Comparison of ENCODE assay signal across 18 cellular contexts in genomic region chr2:47636596-47636995, GRCh38.
DNase-seq lines count a peak whose midpoint lies in the region; ATAC-seq and TF ChIP-seq lines count a peak whose summit lies in the region.
"Had no signal": no experiment of that assay in that cellular context is flagged by ENCODE, and none has a peak within 500 bp of the region (broad histone marks: within the 10 kb centered on the region; RNA-seq: fewer than 3 reads in every experiment).

No MANE protein-coding gene starts in this region.

- H3K9me2 ChIP-seq in GM23248 (ENCODE audit: insufficient read depth): no peaks in the 10 kb centered on the region

- TF ChIP-seq POLR2A in gastroesophageal sphincter (IDR thresholded peaks at IDR 0.05) (no peak), breast epithelium (IDR thresholded peaks at IDR 0.05) (no peak)

- no peaks in the 10 kb centered on the region for H4K20me1 ChIP-seq in GM23248 (ENCODE audit: insufficient read depth)
- no peaks in the 10 kb centered on the region for H4K20me1 ChIP-seq in osteoblast (ENCODE audit: insufficient read depth, low read length)

- ATAC-seq in gastroesophageal sphincter (no peak), GM21526 (IDR thresholded peaks at IDR 0.05; ENCODE audit: low FRiP score, unreplicated experiment) (no peak), GM21367 (IDR thresholded peaks at IDR 0.05; ENCODE audit: unreplicated experiment) (no peak)
- ATAC-seq: HepG2, Right ventricle myocardium inferior had no signal

- TF ChIP-seq EP300 in gastroesophageal sphincter (IDR thresholded peaks at IDR 0.05): no peak

- WGBS in GM23248 (ENCODE audit: low coverage in 1 of 2, low lambda C conversion rate in 2 of 2, missing lambda C conversion rate in 2 of 2), 2 experiments: 14 to 22% methylated on average over 7 of the region's 7 CpGs
- 23 to 33% methylated on average over 7 of the region's 7 CpGs for WGBS in gastroesophageal sphincter (ENCODE audit: low coverage in 1 of 2), 2 donors

- no peak overlapping the region for H3K27ac ChIP-seq in GM23248
- peak overlapping the region in 3 of 4 donors; percentile 45 to 74 (median 60) for H3K27ac ChIP-seq in gastroesophageal sphincter
- no peak overlapping the region for H3K27ac ChIP-seq in osteoblast (ENCODE audit: low read depth, low read length)
- no peak overlapping the region for H3K27ac ChIP-seq in breast epithelium

- H3K27me3 ChIP-seq in GM23248 (replicated peaks; ENCODE audit: insufficient read depth) (peaks cover 10% of the 10 kb centered on the region; the same call in 1 of the 2 replicates), adipocyte (replicated peaks; ENCODE audit: control insufficient read depth, insufficient read depth, low read length) (peaks cover 16% of the 10 kb centered on the region), gastroesophageal sphincter (no peaks in the 10 kb centered on the region), osteoblast (ENCODE audit: insufficient read depth, low read length) (peaks cover 3% of the 10 kb centered on the region), breast epithelium (no peaks in the 10 kb centered on the region)

- H3K36me3 ChIP-seq in GM23248 (ENCODE audit: low read depth): no peaks in the 10 kb centered on the region
- no peaks in the 10 kb centered on the region for H3K36me3 ChIP-seq in adipocyte (ENCODE audit: control insufficient read depth, insufficient read depth, low read length, severe bottlenecking)
- no peaks in the 10 kb centered on the region for H3K36me3 ChIP-seq in gastroesophageal sphincter
- H3K36me3 ChIP-seq in osteoblast (ENCODE audit: insufficient read depth, low read length): no peaks in the 10 kb centered on the region
- H3K36me3 ChIP-seq in breast epithelium: no peaks in the 10 kb centered on the region

- intact Hi-C loops in breast epithelium (cut with DNase I; ENCODE audit: low total_unique reads): no loop called here

- H3K4me2 ChIP-seq in GM23248 (ENCODE audit: unreplicated experiment) (no peak overlapping the region), osteoblast (ENCODE audit: insufficient read depth, low read length) (no peak overlapping the region)

- H3K4me1 ChIP-seq in GM23248 (ENCODE audit: insufficient read depth): peaks cover 9% of the 10 kb centered on the region
- H3K4me1 ChIP-seq in adipocyte (ENCODE audit: control insufficient read depth, insufficient read depth, low read length): peaks cover 4% of the 10 kb centered on the region
- H3K4me1 ChIP-seq in gastroesophageal sphincter: peaks cover 0 to 23% (median 3%) of the 10 kb centered on the region in 3 donors
- H3K4me1 ChIP-seq in osteoblast (ENCODE audit: insufficient read depth, low read length): peaks cover 12% of the 10 kb centered on the region
- H3K4me1 ChIP-seq in breast epithelium: no peaks in the 10 kb centered on the region

- H3K79me2 ChIP-seq in GM23248 (ENCODE audit: insufficient read depth): no peaks in the 10 kb centered on the region
- no peaks in the 10 kb centered on the region for H3K79me2 ChIP-seq in osteoblast (ENCODE audit: insufficient read depth, low read length)

- H3K9me3 ChIP-seq in GM23248 (ENCODE audit: low read depth): no peaks in the 10 kb centered on the region
- H3K9me3 ChIP-seq in adipocyte (ENCODE audit: control insufficient read depth, low read length): no peaks in the 10 kb centered on the region
- no peaks in the 10 kb centered on the region for H3K9me3 ChIP-seq in gastroesophageal sphincter
- no peaks in the 10 kb centered on the region for H3K9me3 ChIP-seq in osteoblast (ENCODE audit: low read depth, low read length)
- H3K9me3 ChIP-seq in breast epithelium: no peaks in the 10 kb centered on the region

- DNase-seq in GM23248 (peak; percentile 18), adipocyte (ENCODE audit: low read depth) (peak; percentile 35), osteoblast (ENCODE audit: insufficient read length, low spot score, missing footprints) (peak; percentile 37), breast epithelium (ENCODE audit: low spot score in 2 of 2) (no peak), GM20000 (ENCODE audit: low spot score) (no peak)
- DNase-seq: ACHN, DMS79 treated with DMSO at 0.1 percent for 48 hours, KBM-7, NCI-H1105 treated with DMSO at 0.1 percent for 48 hours, NCI-H1694, NCI-H2081 treated with DMSO at 0.1 percent for 48 hours, NCI-H446 treated with DMSO at 0.1 percent for 48 hours, NCI-H69 had no signal

- in situ Hi-C loops in GM23248 (cut with MboI): no loop called here

- no peaks in the 10 kb centered on the region for H3F3A ChIP-seq in GM23248 (ENCODE audit: insufficient read depth)

- H2AFZ ChIP-seq in GM23248 (no peak overlapping the region), osteoblast (ENCODE audit: low read length) (no peak overlapping the region)

- H3K4me3 ChIP-seq in GM23248: no peak overlapping the region
- H3K4me3 ChIP-seq in adipocyte (ENCODE audit: low read length): no peak overlapping the region
- no peak overlapping the region for H3K4me3 ChIP-seq in gastroesophageal sphincter
- no peak overlapping the region for H3K4me3 ChIP-seq in osteoblast (ENCODE audit: insufficient read depth, low read length)
- H3K4me3 ChIP-seq in breast epithelium: no peak overlapping the region

- TF ChIP-seq CTCF in gastroesophageal sphincter (IDR thresholded peaks at IDR 0.05) (no peak), osteoblast (IDR thresholded peaks at IDR 0.05; ENCODE audit: extremely low read depth, low read depth, low read length) (no peak), breast epithelium (IDR thresholded peaks at IDR 0.05) (no peak), GM20000 (IDR thresholded peaks at IDR 0.05; ENCODE audit: extremely low read depth, missing control alignments) (no peak)

- H3K9ac ChIP-seq in GM23248: no peak overlapping the region
- H3K9ac ChIP-seq in adipocyte (ENCODE audit: low read length): no peak overlapping the region

Comparison
In these comparisons a context has a peak if more than half of its experiments do, and no peak if none do; other contexts are left out.
1. DNase-seq: peak in GM23248 (single experiment), adipocyte (single experiment) and osteoblast (single experiment); none in breast epithelium (0 of 2) and GM20000 (single experiment).
2. H3K27ac ChIP-seq: peak in gastroesophageal sphincter (3 of 4); none in GM23248 (single experiment), osteoblast (single experiment) and breast epithelium (0 of 2).